In genomic region chr11:121767433-121767832, GRCh38 we compare ENCODE assay signal across 9 cellular contexts.
A peak's percentile ranks its signal among the peaks of the same experiment; 100 is the strongest.
DNase-seq lines count a peak whose midpoint lies in the region; ATAC-seq lines count a peak whose summit lies in the region.
"Had no signal": no experiment of that assay in that cellular context is flagged by ENCODE, and none has a peak within 500 bp of the region (broad histone marks: within the 10 kb centered on the region; RNA-seq: fewer than 3 reads in every experiment).

No MANE protein-coding gene starts in this region.

- peak; percentile 57 for ATAC-seq in GM19023 (IDR thresholded peaks at IDR 0.05; ENCODE audit: unreplicated experiment)
- peak; percentile 70 for ATAC-seq in HG02571 (IDR thresholded peaks at IDR 0.05; ENCODE audit: unreplicated experiment)
- peak; percentile 23 for ATAC-seq in sciatic nerve
- no peak for ATAC-seq in GM19397 (IDR thresholded peaks at IDR 0.05; ENCODE audit: unreplicated experiment)
- ATAC-seq: naive thymus-derived CD8-positive, alpha-beta T cell had no signal

- DNase-seq in M059J (ENCODE audit: low read depth): peak; percentile 8
- DNase-seq in sciatic nerve (ENCODE audit: low spot score): no peak
- no peak for DNase-seq in NCI-H187 treated with DMSO at 0.1 percent for 48 hours (lab: John Stamatoyannopoulos, UW)
- DNase-seq in NCI-H82 treated with DMSO at 0.1 percent for 48 hours (lab: John Stamatoyannopoulos, UW; ENCODE audit: unreplicated experiment): no peak
- no peak for DNase-seq in DMS153 treated with DMSO at 0.1 percent for 48 hours (lab: John Stamatoyannopoulos, UW; ENCODE audit: unreplicated experiment)
- DNase-seq: naive thymus-derived CD8-positive, alpha-beta T cell had no signal

- intact Hi-C loops in sciatic nerve (cut with DNase I): no loop called here
